Comparison of ENCODE assay signal across 9 cellular contexts in genomic region chr9:136643596-136644342, GRCh38. TPM values are rescaled to one million over a fixed set of nuclear protein-coding genes. Genes with fewer than 3 reads are reported as not detected.
DNase-seq lines count a peak whose midpoint lies in the region; ATAC-seq and TF ChIP-seq lines count a peak whose summit lies in the region.
"Had no signal": no experiment of that assay in that cellular context is flagged by ENCODE, and none has a peak within 500 bp of the region (broad histone marks: within the 10 kb centered on the region; RNA-seq: fewer than 3 reads in every experiment).

No MANE protein-coding gene starts in this region.

- no peaks in the 10 kb centered on the region; the same call in 1 of the 2 replicates for H3K4me1 ChIP-seq in ES-I3 (ENCODE audit: insufficient read depth, low read length)
- H3K4me1 ChIP-seq in ascending aorta = peaks cover 0 to 8% of the 10 kb centered on the region in 2 donors
- peaks cover 12 to 25% (median 22%) of the 10 kb centered on the region in 3 donors for H3K4me1 ChIP-seq in skeletal muscle tissue (ENCODE audit: control insufficient read depth in 3 of 3, insufficient read depth in 3 of 3, low read length in 3 of 3)

- H3K27ac Mint-ChIP-seq in stimulated activated memory B cell treated with anti-CD40 and anti-IgM and Interleukin-4, amounts not matched to agents 10 μg/mL and 1 μg/mL and 100 μg/mL, for 72 hours = no peak overlapping the region
- H3K27ac Mint-ChIP-seq: activated CD8-positive, alpha-beta memory T cell treated with anti-CD3 and anti-CD28 coated beads, Interleukin-2, amount 10 ng/mL, durations not matched to agents 7 days and 5 days had no signal

- ATAC-seq in stimulated activated memory B cell treated with anti-CD40 and anti-IgM and Interleukin-4, amounts not matched to agents 10 μg/mL and 1 μg/mL and 100 μg/mL, for 72 hours = no peak

- no peaks in the 10 kb centered on the region for H3K9me3 Mint-ChIP-seq in stimulated activated memory B cell treated with anti-CD40 and anti-IgM and Interleukin-4, amounts not matched to agents 10 μg/mL and 1 μg/mL and 100 μg/mL, for 72 hours

- TF ChIP-seq CTCF in ascending aorta (IDR thresholded peaks at IDR 0.05) = no peak

- H3K36me3 Mint-ChIP-seq in stimulated activated memory B cell treated with anti-CD40 and anti-IgM and Interleukin-4, amounts not matched to agents 10 μg/mL and 1 μg/mL and 100 μg/mL, for 72 hours = no peaks in the 10 kb centered on the region
- H3K36me3 Mint-ChIP-seq: activated CD8-positive, alpha-beta memory T cell treated with anti-CD3 and anti-CD28 coated beads, Interleukin-2, amount 10 ng/mL, durations not matched to agents 7 days and 5 days had no signal

- H3K27me3 Mint-ChIP-seq in stimulated activated memory B cell treated with anti-CD40 and anti-IgM and Interleukin-4, amounts not matched to agents 10 μg/mL and 1 μg/mL and 100 μg/mL, for 72 hours = peaks cover 74% of the 10 kb centered on the region

- H3K9ac ChIP-seq in ES-I3 (ENCODE audit: low read depth, low read length) (peak overlapping the region; percentile 22; the same call in 1 of the 2 replicates), skeletal muscle tissue (ENCODE audit: low read depth in 1 of 3, low read length in 3 of 3) (peak overlapping the region; percentile 51 to 80 (median 53))

- peak overlapping the region; percentile 36 to 44 for H3K4me3 ChIP-seq in ascending aorta
- 0 out of 2 replicates have a peak overlapping the region, but pooled peaks have one; percentile 24 for H3K4me3 ChIP-seq in iPS-18c (ENCODE audit: insufficient read depth, low read depth, low read length)
- H3K4me3 ChIP-seq in skeletal muscle tissue (ENCODE audit: low read length in 3 of 3) = peak overlapping the region; percentile 48 to 61 (median 52)

- H3K27ac ChIP-seq in ascending aorta (no peak overlapping the region), skeletal muscle tissue (ENCODE audit: low read depth, low read length) (peak overlapping the region; percentile 83)

- H3K27me3 ChIP-seq in ascending aorta (no peaks in the 10 kb centered on the region), skeletal muscle tissue (ENCODE audit: control insufficient read depth in 3 of 3, insufficient read depth in 3 of 3, low read length in 3 of 3) (peaks cover 7 to 14% (median 14%) of the 10 kb centered on the region in 3 donors)

- DNase-seq in ascending aorta (ENCODE audit: low spot score in 2 of 2) = no peak
- DNase-seq in NOMO-1 treated with dmso at 0.1 percent for 144 hours (lab: John Stamatoyannopoulos, UW; ENCODE audit: unreplicated experiment) = no peak
- DNase-seq in T1000 (lab: John Stamatoyannopoulos, UW) = no peak
- no peak for DNase-seq in amniotic stem cell (lab: John Stamatoyannopoulos, UW)

- no peaks in the 10 kb centered on the region for H3K9me3 ChIP-seq in ES-I3 (ENCODE audit: control insufficient read depth, insufficient read depth, low read length)
- no peaks in the 10 kb centered on the region for H3K9me3 ChIP-seq in ascending aorta
- no peaks in the 10 kb centered on the region for H3K9me3 ChIP-seq in iPS-18c (ENCODE audit: control insufficient read depth, insufficient read depth, low read length)
- H3K9me3 ChIP-seq in skeletal muscle tissue (ENCODE audit: control insufficient read depth in 3 of 3, low read length in 3 of 3) = no peaks in the 10 kb centered on the region

- intact Hi-C loops in ascending aorta (cut with DNase I) = no loop called here

- H3K36me3 ChIP-seq in ES-I3 (ENCODE audit: insufficient read depth, low read length) (no peaks in the 10 kb centered on the region), ascending aorta (no peaks in the 10 kb centered on the region), skeletal muscle tissue (ENCODE audit: control insufficient read depth in 3 of 3, insufficient read depth in 3 of 3, low read length in 3 of 3) (no peaks in the 10 kb centered on the region)

- H3K4me3 Mint-ChIP-seq in stimulated activated memory B cell treated with anti-CD40 and anti-IgM and Interleukin-4, amounts not matched to agents 10 μg/mL and 1 μg/mL and 100 μg/mL, for 72 hours = no peak overlapping the region
- H3K4me3 Mint-ChIP-seq: activated CD8-positive, alpha-beta memory T cell treated with anti-CD3 and anti-CD28 coated beads, Interleukin-2, amount 10 ng/mL, durations not matched to agents 7 days and 5 days had no signal

- H3K4me1 Mint-ChIP-seq in stimulated activated memory B cell treated with anti-CD40 and anti-IgM and Interleukin-4, amounts not matched to agents 10 μg/mL and 1 μg/mL and 100 μg/mL, for 72 hours = peaks cover 25% of the 10 kb centered on the region
- H3K4me1 Mint-ChIP-seq: activated CD8-positive, alpha-beta memory T cell treated with anti-CD3 and anti-CD28 coated beads, Interleukin-2, amount 10 ng/mL, durations not matched to agents 7 days and 5 days had no signal

RNA-seq across cellular contexts. Expression of gene EGFL7, which starts 18.9 kb away (rescaled TPM):
- 443 TPM for total RNA-seq in ascending aorta
- 51.7 TPM for total RNA-seq in skeletal muscle tissue

RNA-seq across cellular contexts. Expression of gene AGPAT2, which starts 43.5 kb away (rescaled TPM):
- total RNA-seq in ascending aorta (129 TPM), skeletal muscle tissue (27.1 TPM)
